ENCODE assay signal across 13 cellular contexts in the genomic region with DNA sequence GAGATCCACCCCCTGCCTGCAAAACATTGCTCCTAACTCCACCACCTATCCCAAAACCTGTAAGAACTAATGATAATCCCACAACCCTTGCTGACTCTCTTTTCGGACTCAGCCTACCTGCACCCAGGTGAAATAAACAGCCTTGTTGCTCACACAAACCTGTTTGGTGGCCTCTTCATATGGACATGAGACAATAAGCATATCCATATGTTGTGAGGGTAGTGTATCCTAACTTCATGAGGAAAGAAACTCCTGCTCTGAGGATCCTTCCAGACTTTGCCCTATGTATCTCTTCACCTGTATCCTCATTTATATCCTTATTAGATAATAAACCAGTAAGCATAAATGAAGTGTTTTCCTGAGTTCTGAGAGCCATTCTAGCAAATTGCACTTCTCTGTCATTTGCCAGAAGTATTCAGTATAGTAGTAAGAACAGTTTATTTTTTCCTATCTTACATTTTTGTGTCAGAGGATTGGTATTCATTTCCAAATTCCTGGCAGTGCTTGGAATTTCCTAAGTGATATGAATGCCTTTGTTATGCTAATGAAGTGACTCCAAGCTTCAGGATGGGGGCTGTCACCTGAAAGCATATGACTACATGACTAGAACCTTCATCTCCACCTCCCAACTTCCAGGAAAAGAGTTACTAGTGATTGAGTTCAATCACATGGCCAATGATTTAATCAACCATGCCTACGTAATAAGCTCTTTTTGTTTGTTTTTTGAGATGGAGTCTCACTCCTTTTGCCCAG. TPM values are rescaled to one million over a fixed set of nuclear protein-coding genes. Genes with fewer than 3 reads are reported as not detected.
A peak's percentile ranks its signal among the peaks of the same experiment; 100 is the strongest.
DNase-seq lines count a peak whose midpoint lies in the region; ATAC-seq, FAIRE-seq and TF ChIP-seq lines count a peak whose summit lies in the region.
"Had no signal": no experiment of that assay in that cellular context is flagged by ENCODE, and none has a peak within 500 bp of the region (broad histone marks: within the 10 kb centered on the region; RNA-seq: fewer than 3 reads in every experiment).

No MANE protein-coding gene starts in this region.

- DNase-seq in A172 (ENCODE audit: low spot score) (peak; percentile 97), HFFc6 (peak; percentile 68), astrocyte (ENCODE audit: low read depth) (peak; percentile 98), iPS DF 6.9 (ENCODE audit: low read depth, low spot score) (peak; percentile 22), medulla oblongata (ENCODE audit: extremely low spot score) (no peak), NAMALWA (ENCODE audit: low spot score) (no peak)
- DNase-seq: activated T-cell treated with anti-CD3 and anti-CD28 coated beads, Interleukin-2, amount 50 U/mL, for 72 hours; effector CD8-positive, alpha-beta T cell; mucosa of descending colon; stimulated activated naive B cell treated with anti-CD40 and anti-IgM and Interleukin-4, amounts not matched to agents 10 μg/mL and 1 μg/mL and 100 μg/mL, for 72 hours had no signal

- no peaks in the 10 kb centered on the region for H3K36me3 ChIP-seq in astrocyte (ENCODE audit: insufficient read depth, low read length)
- no peaks in the 10 kb centered on the region for H3K36me3 ChIP-seq in iPS DF 6.9 (ENCODE audit: control insufficient read depth, insufficient read depth, low read length)

- no peak overlapping the region for H2AFZ ChIP-seq in astrocyte (ENCODE audit: low read depth, low read length)

- H3K27me3 ChIP-seq in astrocyte (ENCODE audit: insufficient read depth, low read length) (no peaks in the 10 kb centered on the region), iPS DF 6.9 (ENCODE audit: control insufficient read depth, insufficient read depth, low read length) (no peaks in the 10 kb centered on the region)

- H3K4me3 Mint-ChIP-seq in HFFc6 (no peak overlapping the region; the same call in 1 of the 2 replicates), astrocyte (ENCODE audit: unreplicated experiment) (no peak overlapping the region)
- H3K4me3 Mint-ChIP-seq: activated T-cell treated with anti-CD3 and anti-CD28 coated beads, Interleukin-2, amount 50 U/mL, for 72 hours; B cell; stimulated activated naive B cell treated with anti-CD40 and anti-IgM and Interleukin-4, amounts not matched to agents 10 μg/mL and 1 μg/mL and 100 μg/mL, for 72 hours had no signal

- H3K27me3 Mint-ChIP-seq in HFFc6 (ENCODE audit: insufficient read depth) (no peaks in the 10 kb centered on the region), astrocyte (ENCODE audit: low read depth, unreplicated experiment) (no peaks in the 10 kb centered on the region)
- H3K27me3 Mint-ChIP-seq: B cell; stimulated activated naive B cell treated with anti-CD40 and anti-IgM and Interleukin-4, amounts not matched to agents 10 μg/mL and 1 μg/mL and 100 μg/mL, for 72 hours had no signal

- peak overlapping the region; percentile 44 for H3K9ac ChIP-seq in astrocyte (ENCODE audit: low read length)

- peak overlapping the region; percentile 58 for H3K4me2 ChIP-seq in astrocyte (ENCODE audit: low read length)

- H3K27ac ChIP-seq in astrocyte (ENCODE audit: low read depth, low read length) (peak overlapping the region; percentile 53), iPS DF 6.9 (ENCODE audit: low read length) (no peak overlapping the region)

- H3K4me1 ChIP-seq in astrocyte (ENCODE audit: insufficient read depth, low read length) = peaks cover 17% of the 10 kb centered on the region
- H3K4me1 ChIP-seq in iPS DF 6.9 (ENCODE audit: control insufficient read depth, insufficient read depth, low read length) = no peaks in the 10 kb centered on the region

- peak; percentile 45 for FAIRE-seq in astrocyte (lab: Jason Lieb, UNC)

- ATAC-seq in HG02970 (IDR thresholded peaks at IDR 0.05; ENCODE audit: low FRiP score, unreplicated experiment) (no peak), HG03196 (IDR thresholded peaks at IDR 0.05; ENCODE audit: unreplicated experiment) (no peak)
- ATAC-seq: activated T-cell treated with anti-CD3 and anti-CD28 coated beads, Interleukin-2, amount 50 U/mL, for 72 hours; mucosa of descending colon; stimulated activated naive B cell treated with anti-CD40 and anti-IgM and Interleukin-4, amounts not matched to agents 10 μg/mL and 1 μg/mL and 100 μg/mL, for 72 hours had no signal

- no peak overlapping the region; the same call in 1 of the 2 replicates for H3K27ac Mint-ChIP-seq in HFFc6
- H3K27ac Mint-ChIP-seq in astrocyte (ENCODE audit: unreplicated experiment) = peak overlapping the region; percentile 71
- H3K27ac Mint-ChIP-seq: activated T-cell treated with anti-CD3 and anti-CD28 coated beads, Interleukin-2, amount 50 U/mL, for 72 hours; B cell; stimulated activated naive B cell treated with anti-CD40 and anti-IgM and Interleukin-4, amounts not matched to agents 10 μg/mL and 1 μg/mL and 100 μg/mL, for 72 hours had no signal

- H3K9me3 ChIP-seq in astrocyte (ENCODE audit: insufficient read depth, low read depth, low read length) (no peaks in the 10 kb centered on the region), iPS DF 6.9 (ENCODE audit: control insufficient read depth, insufficient read depth, low read length) (no peaks in the 10 kb centered on the region)
- H3K9me3 ChIP-seq: mucosa of descending colon had no signal

- no CpG with 5 or more reads among the region's 2 CpGs for WGBS in iPS DF 6.9 (ENCODE audit: insufficient coverage, insufficient read length)

- H3K36me3 Mint-ChIP-seq in HFFc6 (ENCODE audit: low read depth) (peaks cover 12% of the 10 kb centered on the region), astrocyte (ENCODE audit: low read depth, unreplicated experiment) (peaks cover 5% of the 10 kb centered on the region)

- TF ChIP-seq CTCF in HFFc6 (IDR thresholded peaks at IDR 0.05) = no peak
- no peak for TF ChIP-seq CTCF in astrocyte (IDR thresholded peaks at IDR 0.05; ENCODE audit: insufficient read depth, low read depth, low read length)

- H3K4me1 Mint-ChIP-seq in HFFc6 (ENCODE audit: low read depth) = peaks cover 11% of the 10 kb centered on the region
- peaks cover 5% of the 10 kb centered on the region for H3K4me1 Mint-ChIP-seq in astrocyte (ENCODE audit: low read depth, unreplicated experiment)

- H3K9me3 Mint-ChIP-seq in HFFc6 (peaks cover 4% of the 10 kb centered on the region; the same call in 1 of the 2 replicates), astrocyte (ENCODE audit: unreplicated experiment) (peaks cover 3% of the 10 kb centered on the region)

- H3K4me3 ChIP-seq in astrocyte (ENCODE audit: insufficient read depth, low read depth, low read length) (no peak overlapping the region), iPS DF 6.9 (ENCODE audit: low read length) (no peak overlapping the region)
- H3K4me3 ChIP-seq: mucosa of descending colon had no signal

- H4K20me1 ChIP-seq in astrocyte (ENCODE audit: insufficient read depth, low read length) = no peaks in the 10 kb centered on the region

- H3K79me2 ChIP-seq in astrocyte (ENCODE audit: insufficient read depth, low read length) = peaks cover 16% of the 10 kb centered on the region

RNA-seq across cellular contexts. Expression of a gene that starts 30.2 kb away (rescaled TPM):
- 7.9 and 17.0 TPM in 2 replicates for total RNA-seq in A172 (2014; rRNA removed; shearing (Covaris generic))
- total RNA-seq in HFFc6 (2021; fragmentation: NEBNext Ultra II Directional; extraction: Animal tissue kit (Norgen Biotek cat#: 25700)) = 10 to 100 TPM in 3 of 6 experiments, 1 to 10 TPM in 3; 9.4 to 12.6 (median 10.2) TPM
- total RNA-seq in astrocyte = 12.9 and 14.8 TPM in 2 replicates

Comparison
In these comparisons a context has a peak if more than half of its experiments do, and no peak if none do; other contexts are left out.
1. DNase-seq: peak in A172 (single experiment), HFFc6 (single experiment), astrocyte (single experiment) and iPS DF 6.9 (single experiment); none in medulla oblongata (single experiment) and NAMALWA (single experiment).